10 cellular contexts compared by ENCODE assay signal in the genomic region with DNA sequence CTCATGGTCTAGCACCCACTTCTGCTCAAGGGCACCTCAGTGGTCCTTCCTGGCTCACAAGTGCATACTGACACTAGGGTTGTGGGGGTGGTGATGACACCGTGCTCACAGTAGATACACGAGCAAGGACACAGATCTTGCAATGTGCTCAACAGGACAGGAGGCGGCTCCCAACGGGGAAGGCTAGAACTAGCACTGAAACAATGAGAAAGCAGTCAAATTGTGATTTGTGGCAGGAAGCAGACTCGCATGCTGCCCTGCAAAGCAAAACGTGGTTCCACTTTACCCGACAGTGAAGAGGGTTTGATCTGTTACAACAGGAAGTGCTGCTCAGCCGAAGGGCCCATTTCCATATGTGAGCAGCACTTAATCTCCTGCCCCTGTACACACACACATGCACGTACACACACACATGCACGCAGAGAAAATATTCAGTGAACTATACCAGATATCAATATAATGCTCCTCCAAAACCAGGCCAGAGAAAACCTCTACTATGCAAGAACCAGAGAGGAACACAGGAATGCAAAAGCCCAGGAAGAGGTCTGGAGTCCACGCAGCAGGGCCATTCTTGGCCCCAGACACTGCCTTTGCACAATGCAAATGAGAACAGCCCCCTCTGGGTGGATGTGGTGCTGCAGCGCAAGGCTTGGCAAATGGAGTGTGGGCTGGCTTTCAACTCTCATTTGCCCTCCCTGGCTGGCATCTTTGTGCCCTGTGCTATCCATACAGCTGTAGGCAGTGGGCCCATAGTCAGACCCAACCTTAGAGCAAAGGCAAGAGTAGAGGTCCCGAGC. TPM values are rescaled to one million over a fixed set of nuclear protein-coding genes. Genes with fewer than 3 reads are reported as not detected.
DNase-seq lines count a peak whose midpoint lies in the region; ATAC-seq and TF ChIP-seq lines count a peak whose summit lies in the region.
"Had no signal": no experiment of that assay in that cellular context is flagged by ENCODE, and none has a peak within 500 bp of the region (broad histone marks: within the 10 kb centered on the region; RNA-seq: fewer than 3 reads in every experiment).

No MANE protein-coding gene starts in this region.

- no peak for TF ChIP-seq EP300 in tibial nerve (IDR thresholded peaks at IDR 0.05)

- no peaks in the 10 kb centered on the region for H3K27me3 ChIP-seq in tibial nerve

- ATAC-seq in GM18517 (IDR thresholded peaks at IDR 0.05; ENCODE audit: unreplicated experiment) (peak; percentile 85), HG02642 (IDR thresholded peaks at IDR 0.05; ENCODE audit: poor library complexity, unreplicated experiment) (peak; percentile 88)

- H3K4me3 ChIP-seq in tibial nerve = no peak overlapping the region
- no peak overlapping the region for H3K4me3 ChIP-seq in lower leg skin (ENCODE audit: low read depth, poor library complexity, severe bottlenecking)

- H3K27ac ChIP-seq in tibial nerve = peak overlapping the region in 1 of 4 donors; percentile 5

- intact Hi-C loops in lower leg skin (cut with DNase I; ENCODE audit: low total_unique reads) = no loop called here

- DNase-seq in NCI-H526 treated with DMSO at 0.1 percent for 48 hours (lab: John Stamatoyannopoulos, UW) = peak; percentile 26
- DNase-seq in activated effector memory CD4-positive, alpha-beta T cell treated with anti-CD3 and anti-CD28 coated beads, Interleukin-2, amount 50 U/mL, for 16 hours = peak; percentile 72
- peak; percentile 24 to 29 for DNase-seq in stimulated activated CD4-positive, alpha-beta T cell treated with anti-CD3 and anti-CD28 coated beads, Interleukin-15, amount 100 ng/mL, for 48 hours (ENCODE audit: low read depth in 2 of 2)
- no peak for DNase-seq in tibial nerve (ENCODE audit: low spot score in 2 of 2)
- no peak for DNase-seq in NCI-H82 treated with DMSO at 0.1 percent for 48 hours (lab: John Stamatoyannopoulos, UW; ENCODE audit: unreplicated experiment)
- no peak for DNase-seq in lower leg skin (ENCODE audit: low spot score in 2 of 2)

- WGBS in tibial nerve, 2 donors = 42 to 49% methylated on average over 13 of the region's 13 CpGs
- 65 to 66% methylated on average over 13 of the region's 13 CpGs for WGBS in lower leg skin, 2 donors

- no peaks in the 10 kb centered on the region for H3K9me3 ChIP-seq in tibial nerve

- H3K36me3 ChIP-seq in tibial nerve = peaks cover 0 to 38% (median 0%) of the 10 kb centered on the region in 3 donors

- H3K4me1 ChIP-seq in tibial nerve = peaks cover 0 to 31% (median 6%) of the 10 kb centered on the region in 4 donors

- no peak for TF ChIP-seq POLR2A in tibial nerve (IDR thresholded peaks at IDR 0.05)
- no peak for TF ChIP-seq POLR2A in lower leg skin (IDR thresholded peaks at IDR 0.05)

- no peak for TF ChIP-seq CTCF in tibial nerve (IDR thresholded peaks at IDR 0.05)
- no peak for TF ChIP-seq CTCF in lower leg skin (IDR thresholded peaks at IDR 0.05)

RNA-seq across cellular contexts. Expression of a gene that starts 47.1 kb away (rescaled TPM):
- 10 to 100 TPM; 28.5 to 48.2 (median 45.7) TPM for total RNA-seq in tibial nerve
- 1 to 10 TPM in 1 of 4 donors, under 1 TPM in 3; 0.21 to 1.5 (median 0.72) TPM for total RNA-seq in lower leg skin
- total RNA-seq: lung microvascular endothelial cell; T-helper 2 cell treated with Interferon-gamma antibody and Interleukin-4, amounts not matched to agents 100 ng/mL and 5 ng/mL, for 36 hours had no signal

Comparison
In these comparisons a context has a peak if more than half of its experiments do, and no peak if none do; other contexts are left out.
1. DNase-seq: peak in NCI-H526 treated with DMSO at 0.1 percent for 48 hours (single experiment), activated effector memory CD4-positive, alpha-beta T cell treated with anti-CD3 and anti-CD28 coated beads, Interleukin-2, amount 50 U/mL, for 16 hours (single experiment) and stimulated activated CD4-positive, alpha-beta T cell treated with anti-CD3 and anti-CD28 coated beads, Interleukin-15, amount 100 ng/mL, for 48 hours (2 of 2); none in tibial nerve (0 of 2), NCI-H82 treated with DMSO at 0.1 percent for 48 hours (single experiment) and lower leg skin (0 of 2).
2. RNA of a gene that starts 47.1 kb away (total RNA-seq): 28.5 to 48.2 TPM in tibial nerve; 0.21 to 1.5 TPM in lower leg skin; every median in the first group is over 10 times any median in the second.